In genomic region chr2:197306024-197306690, GRCh38 we compare ENCODE assay signal across 10 cellular contexts. TPM values are rescaled to one million over a fixed set of nuclear protein-coding genes. Genes with fewer than 3 reads are reported as not detected.
DNase-seq lines count a peak whose midpoint lies in the region; ATAC-seq and TF ChIP-seq lines count a peak whose summit lies in the region.
"Had no signal": no experiment of that assay in that cellular context is flagged by ENCODE, and none has a peak within 500 bp of the region (broad histone marks: within the 10 kb centered on the region; RNA-seq: fewer than 3 reads in every experiment).

No MANE protein-coding gene starts in this region.

- no peak overlapping the region for H2AK5ac ChIP-seq in trophoblast cell (ENCODE audit: low read length)

- peaks cover 6% of the 10 kb centered on the region for H3K79me1 ChIP-seq in trophoblast cell (ENCODE audit: low read length)

- no peaks in the 10 kb centered on the region for H3K27me3 ChIP-seq in CD8-positive, alpha-beta T cell (ENCODE audit: insufficient read depth, low read length)
- no peaks in the 10 kb centered on the region for H3K27me3 ChIP-seq in ascending aorta
- H3K27me3 ChIP-seq in trophoblast cell (ENCODE audit: insufficient read depth, low read length): no peaks in the 10 kb centered on the region

- H3K27ac Mint-ChIP-seq in CD8-positive, alpha-beta T cell: peak overlapping the region; percentile 94

- H3K9me3 ChIP-seq in CD8-positive, alpha-beta T cell (ENCODE audit: low read length): no peaks in the 10 kb centered on the region
- H3K9me3 ChIP-seq in ascending aorta (no peaks in the 10 kb centered on the region), trophoblast cell (ENCODE audit: insufficient read depth, low read depth, low read length) (no peaks in the 10 kb centered on the region)

- no peak overlapping the region for H4K8ac ChIP-seq in trophoblast cell (ENCODE audit: low read depth, low read length)

- no peak for TF ChIP-seq CTCF in CD8-positive, alpha-beta T cell (IDR thresholded peaks at IDR 0.05)
- TF ChIP-seq CTCF in ascending aorta (IDR thresholded peaks at IDR 0.05): no peak

- WGBS in trophoblast cell (ENCODE audit: extremely low coverage, insufficient coverage, insufficient read length): no CpG with 5 or more reads among the region's 5 CpGs

- no peaks in the 10 kb centered on the region for H3K9me3 Mint-ChIP-seq in CD8-positive, alpha-beta T cell

- no peak overlapping the region for H2BK5ac ChIP-seq in trophoblast cell (ENCODE audit: low read depth, low read length, poor library complexity)

- H2BK12ac ChIP-seq in trophoblast cell (ENCODE audit: low read length): no peak overlapping the region

- no peaks in the 10 kb centered on the region for H3K27me3 Mint-ChIP-seq in CD8-positive, alpha-beta T cell (ENCODE audit: low read depth)

- no peak overlapping the region for H3K4me2 ChIP-seq in trophoblast cell (ENCODE audit: low read length)

- H3K9ac ChIP-seq in trophoblast cell (ENCODE audit: low read length): no peak overlapping the region

- no peak overlapping the region for H4K91ac ChIP-seq in trophoblast cell (ENCODE audit: low read depth, low read length)

- H3K36me3 ChIP-seq in CD8-positive, alpha-beta T cell (ENCODE audit: insufficient read depth, low read length): no peaks in the 10 kb centered on the region
- no peaks in the 10 kb centered on the region for H3K36me3 ChIP-seq in ascending aorta
- H3K36me3 ChIP-seq in trophoblast cell (ENCODE audit: control insufficient read depth in 1 of 2, insufficient read depth in 2 of 2, low read length in 2 of 2): no peaks in the 10 kb centered on the region

- H3K36me3 Mint-ChIP-seq in CD8-positive, alpha-beta T cell: peaks cover 30% of the 10 kb centered on the region

- H2AFZ ChIP-seq in trophoblast cell (ENCODE audit: insufficient read depth, low read length, poor library complexity): no peak overlapping the region

- peaks cover 78% of the 10 kb centered on the region for H3K4me1 Mint-ChIP-seq in CD8-positive, alpha-beta T cell (ENCODE audit: low read depth)

- H3K4me3 Mint-ChIP-seq in CD8-positive, alpha-beta T cell: peak overlapping the region; percentile 92

- no peak overlapping the region for H3K23ac ChIP-seq in trophoblast cell (ENCODE audit: low read length)

- peak overlapping the region; percentile 38 for H3K4me3 ChIP-seq in CD8-positive, alpha-beta T cell (ENCODE audit: low read depth, low read length)
- no peak overlapping the region for H3K4me3 ChIP-seq in ascending aorta
- H3K4me3 ChIP-seq in trophoblast cell (ENCODE audit: low read depth, low read length): no peak overlapping the region

- H4K12ac ChIP-seq in trophoblast cell (ENCODE audit: low read depth, low read length): peak overlapping the region; percentile 38

- DNase-seq in CD8-positive, alpha-beta T cell: no peak
- DNase-seq in ascending aorta (ENCODE audit: low spot score in 2 of 2) (no peak), trophoblast cell (no peak), germinal center (ENCODE audit: low spot score) (no peak)
- DNase-seq in activated CD4-positive, CD25-positive, alpha-beta regulatory T cell (lab: John Stamatoyannopoulos, UW): no peak
- DNase-seq: NCI-H524 treated with DMSO at 0.1 percent for 48 hours had no signal

- H3K14ac ChIP-seq in trophoblast cell (ENCODE audit: low read length): no peak overlapping the region

- H3K4me1 ChIP-seq in CD8-positive, alpha-beta T cell (ENCODE audit: insufficient read depth, low read length): peaks cover 72% of the 10 kb centered on the region
- peaks cover 5 to 41% of the 10 kb centered on the region in 2 donors for H3K4me1 ChIP-seq in ascending aorta
- peaks cover 6 to 8% of the 10 kb centered on the region in 2 experiments for H3K4me1 ChIP-seq in trophoblast cell (ENCODE audit: control insufficient read depth in 1 of 2, insufficient read depth in 2 of 2, low read length in 2 of 2)

- peaks cover 2% of the 10 kb centered on the region for H3K79me2 ChIP-seq in trophoblast cell (ENCODE audit: control insufficient read depth, insufficient read depth, low read length, poor library complexity)

- POLR2A ChIA-PET in CD8-positive, alpha-beta T cell (lab: Charles Lee): interaction anchor here (1.2 to 10.0 kb wide), 5 partner anchors 11 to 104 kb away, joined by 3 to 288 read pairs (median 5); no protein-coding TSS in a partner anchor

- no peak overlapping the region for H3K4ac ChIP-seq in trophoblast cell (ENCODE audit: low read depth, low read length)

- no peak overlapping the region for H2BK120ac ChIP-seq in trophoblast cell (ENCODE audit: insufficient read depth, low read length, poor library complexity)

- H3K27ac ChIP-seq in CD8-positive, alpha-beta T cell (ENCODE audit: low read depth, low read length): peak overlapping the region; percentile 86
- H3K27ac ChIP-seq in ascending aorta (peak overlapping the region; percentile 83 to 86), trophoblast cell (ENCODE audit: low read depth, low read length) (no peak overlapping the region)
- H3K27ac ChIP-seq: VCaP had no signal

- no peak for ATAC-seq in CD8-positive, alpha-beta T cell
- ATAC-seq in HG02798 (IDR thresholded peaks at IDR 0.05; ENCODE audit: poor library complexity, unreplicated experiment) (peak; percentile 16), GM18517 (IDR thresholded peaks at IDR 0.05; ENCODE audit: unreplicated experiment) (no peak), HG03196 (IDR thresholded peaks at IDR 0.05; ENCODE audit: unreplicated experiment) (no peak)

- H3K18ac ChIP-seq in trophoblast cell (ENCODE audit: low read length): no peak overlapping the region

- intact Hi-C loops in CD8-positive, alpha-beta T cell (cut with DNase I, micrococcal nuclease): loop anchor here in 1 of 2 experiments (5.0 kb wide), 2 partner anchors 49 to 64 kb away; no protein-coding TSS in a partner anchor
- intact Hi-C loops in ascending aorta (cut with DNase I): no loop called here

- CTCF ChIA-PET in CD8-positive, alpha-beta T cell (lab: Charles Lee): interaction anchor here (1.2 to 8.0 kb wide), 12 partner anchors 11 to 193 kb away, joined by 3 to 89 read pairs (median 6); no protein-coding TSS in a partner anchor

RNA-seq across cellular contexts. Expression of gene ANKRD44, which starts 4.4 kb away (rescaled TPM):
- 100 to 1,000 TPM; 113 to 115 TPM for total RNA-seq in CD8-positive, alpha-beta T cell
- total RNA-seq in ascending aorta: 66.3 TPM
- polyA plus RNA-seq in trophoblast cell (2013): 2.9 and 4.0 TPM in 2 replicates
